ENCODE assay signal across 21 cellular contexts in genomic region chr6:150138638-150139037, GRCh38. TPM values are rescaled to one million over a fixed set of nuclear protein-coding genes. Genes with fewer than 3 reads are reported as not detected.
"Had no signal": no experiment of that assay in that cellular context is flagged by ENCODE, and none has a peak within 500 bp of the region (broad histone marks: within the 10 kb centered on the region; RNA-seq: fewer than 3 reads in every experiment).

No MANE protein-coding gene starts in this region.

- DNase-seq: KBM-7, NCI-H1048, NCI-H1105, NCI-H1417, NCI-H1436 treated with DMSO at 0.1 percent for 48 hours, NCI-H1694, NCI-H187 treated with DMSO at 0.1 percent for 48 hours, NCI-H2029 treated with DMSO at 0.1 percent for 48 hours, NCI-H2171 treated with DMSO at 0.1 percent for 48 hours, NCI-H2227 treated with DMSO at 0.1 percent for 48 hours, NCI-H524, NCI-H526 treated with DMSO at 0.1 percent for 48 hours, NCI-H774, Right ventricle myocardium superior, RPMI8226, SIG-M5 had no signal

- H3K27ac ChIP-seq: HL-60, SJSA1, SK-N-MC had no signal

- H3K36me3 ChIP-seq: SJSA1 had no signal

- H3K4me3 ChIP-seq: SJSA1, SK-N-MC had no signal

RNA-seq across cellular contexts. Expression of gene PPP1R14C, which starts 4.2 kb away (rescaled TPM):
- total RNA-seq: LHCN-M2, NCI-H460, SJSA1 had no signal
